In genomic region chr16:47141773-47142468, GRCh38 we compare ENCODE assay signal across 8 cellular contexts. TPM values are rescaled to one million over a fixed set of nuclear protein-coding genes. Genes with fewer than 3 reads are reported as not detected.
DNase-seq lines count a peak whose midpoint lies in the region; ATAC-seq lines count a peak whose summit lies in the region.

No MANE protein-coding gene starts in this region.

- no peak overlapping the region for H2BK120ac ChIP-seq in mesenchymal stem cell (ENCODE audit: low read depth, low read length)

- H3K23ac ChIP-seq in mesenchymal stem cell (ENCODE audit: low read length in 2 of 2) = no peak overlapping the region

- DNase-seq in COLO829 (ENCODE audit: low spot score) (peak; percentile 63), NCI-H82 treated with DMSO at 0.1 percent for 48 hours (lab: John Stamatoyannopoulos, UW; ENCODE audit: unreplicated experiment) (peak; percentile 79), mesenchymal stem cell (peak; percentile 89)
- peak; percentile 41 to 65 for DNase-seq in activated CD8-positive, alpha-beta memory T cell treated with anti-CD3 and anti-CD28 coated beads for 1 hour (ENCODE audit: extremely low read depth in 1 of 2, low read depth in 1 of 2)
- peak; percentile 71 to 81 (median 75) for DNase-seq in effector memory CD8-positive, alpha-beta T cell
- DNase-seq in stimulated activated CD8-positive, alpha-beta memory T cell treated with anti-CD3 and anti-CD28 coated beads, Interleukin-15, amount 100 ng/mL, for 24 hours (ENCODE audit: low read depth) = peak; percentile 43

- 7% methylated on average over 23 of the region's 26 CpGs for WGBS in mesenchymal stem cell

- peaks cover 0 to 11% of the 10 kb centered on the region in 2 experiments for H3K27me3 ChIP-seq in mesenchymal stem cell (ENCODE audit: control insufficient read depth in 1 of 2, insufficient read depth in 1 of 2, low read length in 2 of 2)

- H2BK5ac ChIP-seq in mesenchymal stem cell (ENCODE audit: low read depth, low read length, poor library complexity, severe bottlenecking) = no peak overlapping the region

- H2AFZ ChIP-seq in mesenchymal stem cell (ENCODE audit: low read depth, low read length) = no peak overlapping the region

- ATAC-seq in GM19452 (IDR thresholded peaks at IDR 0.05; ENCODE audit: unreplicated experiment) (peak; percentile 44), HG03575 (IDR thresholded peaks at IDR 0.05; ENCODE audit: extremely low read depth, insufficient number of reproducible peaks, low FRiP score, unreplicated experiment) (peak; percentile 38)
- peak; percentile 69 for ATAC-seq in effector memory CD8-positive, alpha-beta T cell (replicated peaks)

- no peak overlapping the region for H2AK5ac ChIP-seq in mesenchymal stem cell (ENCODE audit: low read length, severe bottlenecking)

- peak overlapping the region in 1 of 2 donors; percentile 63 for H3K27ac Mint-ChIP-seq in effector memory CD8-positive, alpha-beta T cell

- H3K18ac ChIP-seq in mesenchymal stem cell (ENCODE audit: low read depth in 1 of 2, low read length in 2 of 2) = no peak overlapping the region

- no peak overlapping the region for H4K8ac ChIP-seq in mesenchymal stem cell (ENCODE audit: low read length)

- peaks cover 11% of the 10 kb centered on the region for H3K4me1 ChIP-seq in mesenchymal stem cell (ENCODE audit: control insufficient read depth, insufficient read depth, low read depth, low read length)

- H3K4ac ChIP-seq in mesenchymal stem cell (ENCODE audit: low read depth in 1 of 2, low read length in 2 of 2) = no peak overlapping the region

- H3K79me1 ChIP-seq in mesenchymal stem cell (replicated peaks; ENCODE audit: low read length, poor library complexity, severe bottlenecking) = peaks cover 5% of the 10 kb centered on the region

- no peaks in the 10 kb centered on the region for H3K9me3 Mint-ChIP-seq in effector memory CD8-positive, alpha-beta T cell

- H3K27ac ChIP-seq in mesenchymal stem cell (ENCODE audit: low read length, poor library complexity, severe bottlenecking) = no peak overlapping the region

- H3K27me3 Mint-ChIP-seq in effector memory CD8-positive, alpha-beta T cell = peaks cover 8 to 22% of the 10 kb centered on the region in 2 donors

- H3K14ac ChIP-seq in mesenchymal stem cell (ENCODE audit: low read length in 2 of 2) = no peak overlapping the region

- H3K4me3 Mint-ChIP-seq in effector memory CD8-positive, alpha-beta T cell = peak overlapping the region; percentile 85 to 88

- peaks cover 7% of the 10 kb centered on the region for H3K36me3 Mint-ChIP-seq in effector memory CD8-positive, alpha-beta T cell (ENCODE audit: insufficient read depth)

- H3K9ac ChIP-seq in mesenchymal stem cell (ENCODE audit: low read length) = peak overlapping the region; percentile 54

- H3K4me3 ChIP-seq in mesenchymal stem cell (ENCODE audit: insufficient read depth in 1 of 2, low read depth in 1 of 2, low read length in 2 of 2) = peak overlapping the region; percentile 53 to 78

- no peak overlapping the region for H4K91ac ChIP-seq in mesenchymal stem cell (ENCODE audit: low read length)

- H3K4me1 Mint-ChIP-seq in effector memory CD8-positive, alpha-beta T cell (ENCODE audit: low read depth in 2 of 2) = peaks cover 10 to 11% of the 10 kb centered on the region in 2 donors

- H2BK15ac ChIP-seq in mesenchymal stem cell (ENCODE audit: low read depth, poor library complexity, severe bottlenecking) = no peak overlapping the region

- H2BK12ac ChIP-seq in mesenchymal stem cell (ENCODE audit: low read length in 2 of 2) = no peak overlapping the region

- peak overlapping the region; percentile 96 for H3K4me2 ChIP-seq in mesenchymal stem cell (ENCODE audit: low read length, poor library complexity, severe bottlenecking)

- H3K36me3 ChIP-seq in mesenchymal stem cell (ENCODE audit: control insufficient read depth in 1 of 2, insufficient read depth in 2 of 2, low read depth in 1 of 2, low read length in 2 of 2) = no peaks in the 10 kb centered on the region

- no peaks in the 10 kb centered on the region for H3K9me3 ChIP-seq in mesenchymal stem cell (ENCODE audit: control insufficient read depth, low read length)

RNA-seq across cellular contexts. Expression of gene NETO2, which starts 1.8 kb away (rescaled TPM):
- 49.5 TPM for polyA plus RNA-seq in mesenchymal stem cell (2013, experiment 1 of 2)
- polyA plus RNA-seq in mesenchymal stem cell (2013, experiment 2 of 2) = 45.6 TPM
